Comparison of ENCODE assay signal across 9 cellular contexts in the genomic region with DNA sequence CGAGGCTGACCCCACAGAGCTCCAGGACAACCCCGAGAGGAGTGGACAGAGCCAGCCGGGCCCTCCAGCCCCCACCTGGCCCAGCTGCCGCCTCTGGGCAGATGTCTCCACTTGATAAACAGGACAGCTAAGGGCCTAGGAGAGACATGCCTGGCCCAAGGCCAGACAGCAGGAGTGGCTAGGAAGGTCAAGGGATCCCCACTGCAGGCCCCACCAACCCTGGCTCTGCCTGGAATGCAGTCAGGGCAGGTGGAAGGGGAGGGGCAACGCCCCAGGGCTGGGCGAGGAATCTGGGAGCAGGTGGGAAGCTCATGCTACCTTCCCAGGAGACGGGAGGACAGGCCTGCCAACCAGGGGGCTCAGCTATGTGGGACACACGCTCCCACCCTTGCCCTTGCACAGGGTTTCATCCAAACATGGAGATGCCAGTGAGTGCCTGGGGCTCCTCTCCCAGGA. TPM values are rescaled to one million over a fixed set of nuclear protein-coding genes. Genes with fewer than 3 reads are reported as not detected.
A peak's percentile ranks its signal among the peaks of the same experiment; 100 is the strongest.
DNase-seq lines count a peak whose midpoint lies in the region; ATAC-seq, FAIRE-seq and TF ChIP-seq lines count a peak whose summit lies in the region.
"Had no signal": no experiment of that assay in that cellular context is flagged by ENCODE, and none has a peak within 500 bp of the region (broad histone marks: within the 10 kb centered on the region; RNA-seq: fewer than 3 reads in every experiment).

No MANE protein-coding gene starts in this region.

- DNase-seq in EL: peak; percentile 50
- peak; percentile 95 for DNase-seq in PC-3
- no peak for DNase-seq in esophagus muscularis mucosa (ENCODE audit: extremely low spot score)
- DNase-seq in pancreas: peak in 5 of 6 donors; percentile 67 to 90 (median 73)
- DNase-seq in activated T-cell treated with anti-CD3 and anti-CD28 coated beads, Interleukin-2, amount 50 U/mL, for 1 hour: no peak
- no peak for DNase-seq in NCI-H2107 treated with DMSO at 0.1 percent for 48 hours (lab: John Stamatoyannopoulos, UW; ENCODE audit: unreplicated experiment)
- DNase-seq in AG08396 (ENCODE audit: low spot score): no peak
- DNase-seq: stimulated activated CD4-positive, alpha-beta T cell treated with anti-CD3 and anti-CD28 coated beads, Interleukin-15, amount 100 ng/mL, for 24 hours had no signal

- peak overlapping the region; percentile 99 for H3K27ac ChIP-seq in PC-3 (ENCODE audit: low read length)
- peak overlapping the region; percentile 78 to 91 (median 86) for H3K27ac ChIP-seq in esophagus muscularis mucosa (replicated peaks in 1 of 4)
- H3K27ac ChIP-seq in pancreas: peak overlapping the region; percentile 51 to 76 (median 68)

- H3K9ac ChIP-seq in PC-3 (ENCODE audit: low read length): peak overlapping the region; percentile 88

- H2AFZ ChIP-seq in PC-3 (ENCODE audit: low read length): no peak overlapping the region

- no peak for FAIRE-seq in pancreas (lab: Jason Lieb, UNC)

- WGBS in esophagus muscularis mucosa: 40% methylated on average over 1 of the region's 8 CpGs
- WGBS in pancreas, 2 donors: 9 to 15% methylated on average over 8 of the region's 8 CpGs

- H3K9me3 ChIP-seq in PC-3 (ENCODE audit: low read length) (no peaks in the 10 kb centered on the region), esophagus muscularis mucosa (no peaks in the 10 kb centered on the region), pancreas (no peaks in the 10 kb centered on the region)

- H3K27me3 ChIP-seq in PC-3 (ENCODE audit: low read length) (no peaks in the 10 kb centered on the region), esophagus muscularis mucosa (no peaks in the 10 kb centered on the region), pancreas (no peaks in the 10 kb centered on the region)

- no TSS peak for BruUV-seq in PC-3 (replicated peaks; lab: Mats Ljungman, UMichigan)

- H3K4me2 ChIP-seq in PC-3 (ENCODE audit: low read length): peak overlapping the region; percentile 85

- TF ChIP-seq CTCF in PC-3 (conservative IDR thresholded peaks at IDR 0.05; ENCODE audit: low read depth, low read length): no peak
- no peak for TF ChIP-seq CTCF in esophagus muscularis mucosa (IDR thresholded peaks at IDR 0.05)
- no peak for TF ChIP-seq CTCF in pancreas (IDR thresholded peaks at IDR 0.05)

- intact Hi-C loops in PC-3 (cut with micrococcal nuclease) (no loop called here), esophagus muscularis mucosa (cut with DNase I) (no loop called here), pancreas (cut with DNase I) (no loop called here)

- ATAC-seq in PC-3 (peak; percentile 35), pancreas (peak; percentile 31 to 64 (median 42)), GM19397 (IDR thresholded peaks at IDR 0.05; ENCODE audit: unreplicated experiment) (no peak)

- H3F3A ChIP-seq in PC-3 (ENCODE audit: low read length, unreplicated experiment): peaks cover 7% of the 10 kb centered on the region

- H3K36me3 ChIP-seq in PC-3 (ENCODE audit: low read depth, low read length): no peaks in the 10 kb centered on the region
- H3K36me3 ChIP-seq in esophagus muscularis mucosa: peaks cover 0 to 7% (median 0%) of the 10 kb centered on the region in 4 donors
- no peaks in the 10 kb centered on the region for H3K36me3 ChIP-seq in pancreas

- no peaks in the 10 kb centered on the region for H3K9me2 ChIP-seq in PC-3 (replicated peaks; ENCODE audit: low read length)

- peaks cover 68% of the 10 kb centered on the region for H3K4me1 ChIP-seq in PC-3 (ENCODE audit: insufficient read depth, low read length)
- peaks cover 91 to 100% (median 95%) of the 10 kb centered on the region in 4 donors for H3K4me1 ChIP-seq in esophagus muscularis mucosa
- peaks cover 66 to 83% (median 79%) of the 10 kb centered on the region in 3 donors for H3K4me1 ChIP-seq in pancreas

- CTCF ChIA-PET in PC-3 (lab: Charles Lee): interaction anchor here (0.6 to 2.2 kb wide), 5 partner anchors 19 to 108 kb away, joined by 3 to 11 read pairs (median 5); partner anchors contain the start of genes CHAF1A and SH3GL1

- peaks cover 66% of the 10 kb centered on the region for H3K79me2 ChIP-seq in PC-3 (ENCODE audit: low read length)

- POLR2A ChIA-PET in PC-3 (lab: Charles Lee; ENCODE audit: unreplicated experiment): interaction anchor here (0.6 kb wide), 1 partner anchor 108 kb away, joined by 3 read pairs; no protein-coding TSS in a partner anchor

- H3K4me3 ChIP-seq in PC-3 (ENCODE audit: low read length) (peak overlapping the region; percentile 44), esophagus muscularis mucosa (peak overlapping the region in 3 of 4 donors; percentile 3 to 36 (median 8)), pancreas (no peak overlapping the region)

- TF ChIP-seq POLR2A in esophagus muscularis mucosa (IDR thresholded peaks at IDR 0.05; ENCODE audit: low read depth): no peak

- H4K20me1 ChIP-seq in PC-3 (ENCODE audit: low read length): no peaks in the 10 kb centered on the region

- TF ChIP-seq EP300 in esophagus muscularis mucosa (IDR thresholded peaks at IDR 0.05): no peak

RNA-seq across cellular contexts. Expression of gene SH3GL1, which starts 25.2 kb away (rescaled TPM):
- total RNA-seq in PC-3 (2014; rRNA removed) (59.8 and 71.1 TPM in 2 replicates), esophagus muscularis mucosa (10 to 100 TPM; 49.4 to 77.2 (median 59.5) TPM), pancreas (10 to 100 TPM; 25.9 to 31.1 (median 27.5) TPM)
- 10 to 100 TPM; 27.1 to 34.2 TPM for polyA plus RNA-seq in pancreas

RNA-seq across cellular contexts. Expression of gene CHAF1A, which starts 27.2 kb away (rescaled TPM):
- total RNA-seq in PC-3 (2014; rRNA removed) (48.9 and 59.8 TPM in 2 replicates), esophagus muscularis mucosa (10 to 100 TPM in 1 of 4 donors, 1 to 10 TPM in 3; 4.6 to 14.6 (median 7.6) TPM), pancreas (1 to 10 TPM; 2.8 to 5.0 (median 3.9) TPM)
- 1 to 10 TPM; 3.8 to 4.3 TPM for polyA plus RNA-seq in pancreas

RNA-seq across cellular contexts. Expression of gene MPND, which starts 31.8 kb away (rescaled TPM):
- 5.6 and 10.9 TPM in 2 replicates for total RNA-seq in PC-3 (2014; rRNA removed)
- total RNA-seq in esophagus muscularis mucosa: 1 to 10 TPM; 5.3 to 9.2 (median 7.6) TPM
- total RNA-seq in pancreas: 10 to 100 TPM; 11.8 to 20.0 (median 14.9) TPM
- 10 to 100 TPM; 16.7 to 18.9 TPM for polyA plus RNA-seq in pancreas

RNA-seq across cellular contexts. Expression of gene STAP2, which starts 36.6 kb away (rescaled TPM):
- total RNA-seq in PC-3 (2014; rRNA removed) (71.1 and 72.6 TPM in 2 replicates), esophagus muscularis mucosa (1 to 10 TPM in 2 of 4 donors, under 1 TPM in 1, not detected in 1; 0.52 to 3.3 (median 1.7) TPM), pancreas (10 to 100 TPM; 17.4 to 45.4 (median 23.3) TPM)
- polyA plus RNA-seq in pancreas: 10 to 100 TPM; 46.6 to 65.5 TPM

Comparison
In these comparisons a context has a peak if more than half of its experiments do, and no peak if none do; other contexts are left out.
1. DNase-seq: peak in EL (single experiment), PC-3 (single experiment) and pancreas (5 of 6); none in esophagus muscularis mucosa (single experiment), activated T-cell treated with anti-CD3 and anti-CD28 coated beads, Interleukin-2, amount 50 U/mL, for 1 hour (single experiment), NCI-H2107 treated with DMSO at 0.1 percent for 48 hours (single experiment) and AG08396 (single experiment).
2. H3K4me3 ChIP-seq: peak in PC-3 (single experiment) and esophagus muscularis mucosa (3 of 4); none in pancreas (0 of 4).
3. Peak in every context shown above with its lines, with median percentiles within 50 percentile points of each other: H3K27ac ChIP-seq.